ENCODE assay signal across 1 cellular context in genomic region chr2:12534646-12535263, GRCh38.
TF ChIP-seq lines count a peak whose summit lies in the region.

No MANE protein-coding gene starts in this region.

TF ChIP-seq in GM23338, 12 proteins besides CTCF, POLR2A, EP300 and RAD21 (continued from another document):
- TF ChIP-seq ZNF462 (CRISPR knock-in tag; IDR thresholded peaks at IDR 0.05) (no peak), ETS1 (IDR thresholded peaks at IDR 0.05) (no peak), POLR2AphosphoS5 (IDR thresholded peaks at IDR 0.05; ENCODE audit: low read depth) (no peak), REST (IDR thresholded peaks at IDR 0.05; ENCODE audit: unreplicated experiment) (no peak), ZNF114 (CRISPR knock-in tag; IDR thresholded peaks at IDR 0.05) (no peak), EZH2phosphoT487 (IDR thresholded peaks at IDR 0.05; ENCODE audit: unreplicated experiment) (no peak)
